In genomic region chr16:10370096-10370726, GRCh38 we compare ENCODE assay signal across 30 cellular contexts. TPM values are rescaled to one million over a fixed set of nuclear protein-coding genes. Genes with fewer than 3 reads are reported as not detected.
DNase-seq lines count a peak whose midpoint lies in the region; ATAC-seq, FAIRE-seq and TF ChIP-seq lines count a peak whose summit lies in the region.
"Had no signal": no experiment of that assay in that cellular context is flagged by ENCODE, and none has a peak within 500 bp of the region (broad histone marks: within the 10 kb centered on the region; RNA-seq: fewer than 3 reads in every experiment).

No MANE protein-coding gene starts in this region.

- H3K9me3 Mint-ChIP-seq in activated T-helper 2 cell treated with anti-CD3 and anti-CD28 coated beads, Interferon-gamma antibody, Interleukin-2, Interleukin-4, amounts not matched to agents 10 μg/mL and 5 μg/mL and 100 μg/mL, durations not matched to agents 14 hours and 24 hours and 36 hours = no peaks in the 10 kb centered on the region
- H3K9me3 Mint-ChIP-seq: natural killer cell had no signal

- no peaks in the 10 kb centered on the region for H3K23me2 ChIP-seq in H1 (ENCODE audit: low read depth, low read length)

- H3K27me3 ChIP-seq in H1 (replicated peaks in 1 of 4; ENCODE audit: control insufficient read depth in 3 of 4, extremely low read depth in 1 of 4, insufficient read depth in 3 of 4, low read length in 3 of 4) = no peaks in the 10 kb centered on the region
- H3K27me3 ChIP-seq: body of pancreas, pancreas had no signal

- no peak overlapping the region for H3K14ac ChIP-seq in H1 (ENCODE audit: insufficient read length)

- CTCF ChIA-PET in H1 (lab: Charles Lee; ENCODE audit: partially characterized antibody) = interaction anchor here (0.6 to 1.6 kb wide), 3 partner anchors 44 to 460 kb away, joined by 3 to 4 read pairs (median 4); no protein-coding TSS in a partner anchor

- no peak overlapping the region for H3K9ac ChIP-seq in H1 (replicated peaks in 1 of 4; ENCODE audit: extremely low read depth in 1 of 4, low read depth in 3 of 4, low read length in 3 of 4)

- peaks cover 1% of the 10 kb centered on the region for H3K27me3 Mint-ChIP-seq in activated T-helper 2 cell treated with anti-CD3 and anti-CD28 coated beads, Interferon-gamma antibody, Interleukin-2, Interleukin-4, amounts not matched to agents 10 μg/mL and 5 μg/mL and 100 μg/mL, durations not matched to agents 14 hours and 24 hours and 36 hours (ENCODE audit: low read depth)
- H3K27me3 Mint-ChIP-seq: activated CD4-positive, alpha-beta memory T cell treated with anti-CD3 and anti-CD28 coated beads for 36 hours; activated naive CD8-positive, alpha-beta T cell treated with anti-CD3 and anti-CD28 coated beads for 36 hours; CD8-positive, alpha-beta memory T cell had no signal

- H3K4me3 ChIP-seq in H1 (ENCODE audit: extremely low read depth in 1 of 4, insufficient read depth in 2 of 4, low read depth in 3 of 4, low read length in 4 of 4) = no peak overlapping the region
- H3K4me3 ChIP-seq: body of pancreas, HAP-1, pancreas had no signal

- H2BK120ac ChIP-seq in H1 (replicated peaks; ENCODE audit: low read depth, low read length) = no peak overlapping the region

- DNase-seq in H1 (ENCODE audit: low read depth in 1 of 2, low spot score in 2 of 2) (no peak), AG08395 (ENCODE audit: low spot score) (no peak), SK-N-DZ (ENCODE audit: low spot score) (no peak), putamen (ENCODE audit: low spot score) (no peak)
- no peak for DNase-seq in activated T-helper 2 cell treated with anti-CD3 and anti-CD28 coated beads, Interferon-gamma antibody, Interleukin-2, Interleukin-4, amounts not matched to agents 10 μg/mL and 5 μg/mL and 100 μg/mL, durations not matched to agents 14 hours and 24 hours and 36 hours (ENCODE audit: low spot score)
- DNase-seq: activated CD4-positive, alpha-beta memory T cell treated with anti-CD3 and anti-CD28 coated beads for 36 hours; activated naive CD8-positive, alpha-beta T cell treated with anti-CD3 and anti-CD28 coated beads for 36 hours; activated T-cell treated with anti-CD3 and anti-CD28 coated beads, Interleukin-2, amount 50 U/mL, for 4 hours; body of pancreas; CD8-positive, alpha-beta memory T cell; cortex of kidney; DMS79 treated with DMSO at 0.1 percent for 48 hours; hypothalamus; KG1; mesenchymal stem cell; natural killer cell; NCI-H2107; NCI-H524 treated with DMSO at 0.1 percent for 48 hours; pancreas; SHP77; stimulated activated CD4-positive, alpha-beta T cell treated with anti-CD3 and anti-CD28 coated beads, Interleukin-2, amount 100 ng/mL, for 48 hours; T-helper 1 cell; WERI-Rb-1 had no signal

- H3K79me2 ChIP-seq in H1 (ENCODE audit: control insufficient read depth in 1 of 2, insufficient read depth in 2 of 2, low read length in 2 of 2) = no peaks in the 10 kb centered on the region

- POLR2A ChIA-PET in H1 (lab: Charles Lee; ENCODE audit: partially characterized antibody) = interaction anchor here (3.7 kb wide), 1 partner anchor 16 kb away, joined by 12 read pairs; the partner anchor contains the start of gene ATF7IP2

- no peaks in the 10 kb centered on the region for H3K79me1 ChIP-seq in H1 (ENCODE audit: low read depth, low read length)

- H3K4ac ChIP-seq in H1 (replicated peaks; ENCODE audit: insufficient read length, low read depth, low read length) = no peak overlapping the region

- no peak for TF ChIP-seq CTCF in H1 (IDR thresholded peaks at IDR 0.05; ENCODE audit: control extremely low read depth in 1 of 3, insufficient read depth in 1 of 3, low read depth in 1 of 3, low read length in 3 of 3)

- H4K8ac ChIP-seq in H1 (ENCODE audit: extremely low read depth, insufficient read depth, low read length) = no peak overlapping the region

- no peaks in the 10 kb centered on the region for H3K36me3 Mint-ChIP-seq in activated T-helper 2 cell treated with anti-CD3 and anti-CD28 coated beads, Interferon-gamma antibody, Interleukin-2, Interleukin-4, amounts not matched to agents 10 μg/mL and 5 μg/mL and 100 μg/mL, durations not matched to agents 14 hours and 24 hours and 36 hours (ENCODE audit: low read depth)
- H3K36me3 Mint-ChIP-seq: activated naive CD8-positive, alpha-beta T cell treated with anti-CD3 and anti-CD28 coated beads for 36 hours; natural killer cell had no signal

- no peak overlapping the region for H3K4me3 Mint-ChIP-seq in activated T-helper 2 cell treated with anti-CD3 and anti-CD28 coated beads, Interferon-gamma antibody, Interleukin-2, Interleukin-4, amounts not matched to agents 10 μg/mL and 5 μg/mL and 100 μg/mL, durations not matched to agents 14 hours and 24 hours and 36 hours (ENCODE audit: low read depth)
- H3K4me3 Mint-ChIP-seq: activated CD4-positive, alpha-beta memory T cell treated with anti-CD3 and anti-CD28 coated beads for 36 hours; activated naive CD8-positive, alpha-beta T cell treated with anti-CD3 and anti-CD28 coated beads for 36 hours; activated T-cell treated with anti-CD3 and anti-CD28 coated beads, Interleukin-2, amount 50 U/mL, for 4 hours; CD8-positive, alpha-beta memory T cell; natural killer cell had no signal

- FAIRE-seq in H1 (lab: Jason Lieb, UNC) = no peak
- FAIRE-seq: endothelial cell of umbilical vein, keratinocyte, pancreas, urothelium cell line had no signal

- no peaks in the 10 kb centered on the region for H4K20me1 ChIP-seq in H1 (replicated peaks in 1 of 2; ENCODE audit: control insufficient read depth in 1 of 2, insufficient read depth in 2 of 2, low read length in 2 of 2)

- H3K56ac ChIP-seq in H1 (replicated peaks; ENCODE audit: insufficient read length, low read depth, low read length) = no peak overlapping the region

- H2BK20ac ChIP-seq in H1 (ENCODE audit: low read length) = no peak overlapping the region

- intact Hi-C loops in activated T-helper 2 cell treated with anti-CD3 and anti-CD28 coated beads, Interferon-gamma antibody, Interleukin-2, Interleukin-4, amounts not matched to agents 10 μg/mL and 5 μg/mL and 100 μg/mL, durations not matched to agents 14 hours and 24 hours and 36 hours (cut with micrococcal nuclease) = no loop called here

- H4K5ac ChIP-seq in H1 (ENCODE audit: insufficient read length, low read depth, low read length) = no peak overlapping the region

- H4K91ac ChIP-seq in H1 (replicated peaks; ENCODE audit: insufficient read length, low read length) = no peak overlapping the region

- peak; percentile 45 for ATAC-seq in GM18520 (IDR thresholded peaks at IDR 0.05; ENCODE audit: unreplicated experiment)
- ATAC-seq in GM21381 (IDR thresholded peaks at IDR 0.05; ENCODE audit: unreplicated experiment) = peak; percentile 66
- peak; percentile 56 for ATAC-seq in HG03097 (IDR thresholded peaks at IDR 0.05; ENCODE audit: low FRiP score, unreplicated experiment)
- ATAC-seq: activated T-cell treated with anti-CD3 and anti-CD28 coated beads, Interleukin-2, amount 50 U/mL, for 4 hours; body of pancreas; natural killer cell; pancreas had no signal

- TF ChIP-seq POLR2A in H1 (IDR thresholded peaks at IDR 0.05; ENCODE audit: control extremely low read depth in 1 of 2, low read depth in 2 of 2, low read length in 2 of 2) = no peak

- H2BK5ac ChIP-seq in H1 (ENCODE audit: low read depth, low read length) = no peak overlapping the region

- no peak for TF ChIP-seq EP300 in H1 (IDR thresholded peaks at IDR 0.05; ENCODE audit: borderline replicate concordance in 1 of 2, low read depth in 2 of 2, low read length in 2 of 2)

- no peaks in the 10 kb centered on the region; a peak in 1 of 7 replicates for H3K4me1 ChIP-seq in H1 (replicated peaks in 1 of 4; ENCODE audit: control insufficient read depth in 3 of 4, insufficient read depth in 4 of 4, low read length in 3 of 4)
- H3K4me1 ChIP-seq: body of pancreas, HAP-1, pancreas had no signal

- no peaks in the 10 kb centered on the region for H3K36me3 ChIP-seq in H1 (ENCODE audit: control insufficient read depth in 2 of 4, insufficient read depth in 4 of 4, low read length in 3 of 4)
- H3K36me3 ChIP-seq: HAP-1, pancreas, WERI-Rb-1 had no signal

- TF ChIP-seq RAD21 in H1 (IDR thresholded peaks at IDR 0.05 in 1 of 2, conservative IDR thresholded peaks at IDR 0.05 in 1 of 2; ENCODE audit: low read depth in 2 of 2, low read length in 2 of 2) = no peak

- no peaks in the 10 kb centered on the region for H3K9me3 ChIP-seq in H1 (ENCODE audit: insufficient read depth in 2 of 2, low read depth in 1 of 2, low read length in 1 of 2)
- H3K9me3 ChIP-seq: body of pancreas, HAP-1, pancreas had no signal

- no peak overlapping the region for H3K27ac Mint-ChIP-seq in activated T-helper 2 cell treated with anti-CD3 and anti-CD28 coated beads, Interferon-gamma antibody, Interleukin-2, Interleukin-4, amounts not matched to agents 10 μg/mL and 5 μg/mL and 100 μg/mL, durations not matched to agents 14 hours and 24 hours and 36 hours
- H3K27ac Mint-ChIP-seq: activated CD4-positive, alpha-beta memory T cell treated with anti-CD3 and anti-CD28 coated beads for 36 hours; activated naive CD8-positive, alpha-beta T cell treated with anti-CD3 and anti-CD28 coated beads for 36 hours; natural killer cell had no signal

- H3K23ac ChIP-seq in H1 (ENCODE audit: insufficient read length) = no peak overlapping the region

- no peaks in the 10 kb centered on the region for H3K4me1 Mint-ChIP-seq in activated T-helper 2 cell treated with anti-CD3 and anti-CD28 coated beads, Interferon-gamma antibody, Interleukin-2, Interleukin-4, amounts not matched to agents 10 μg/mL and 5 μg/mL and 100 μg/mL, durations not matched to agents 14 hours and 24 hours and 36 hours (ENCODE audit: low read depth)
- H3K4me1 Mint-ChIP-seq: CD8-positive, alpha-beta memory T cell; natural killer cell had no signal

- H2AFZ ChIP-seq in H1 (ENCODE audit: low read length) = peak overlapping the region; percentile 41; the same call in 1 of the 2 replicates

- 70% methylated on average over 4 of the region's 4 CpGs; no CpG with 5 or more reads in 1 of the 2 experiments for WGBS in H1 (ENCODE audit: extremely low coverage in 1 of 2, insufficient coverage in 1 of 2, insufficient read length in 1 of 2, insufficient replicate concordance in 2 of 2, low coverage in 1 of 2, low lambda C conversion rate in 2 of 2, missing lambda C conversion rate in 1 of 2), 2 experiments

- H3K18ac ChIP-seq in H1 (ENCODE audit: extremely low read depth, low read length) = no peak overlapping the region; the same call in 1 of the 2 replicates

- H3K4me2 ChIP-seq in H1 (ENCODE audit: insufficient read depth in 1 of 2, low read depth in 2 of 2, low read length in 2 of 2) = no peak overlapping the region

- H3K27ac ChIP-seq in H1 (ENCODE audit: low read depth, low read length) = no peak overlapping the region
- H3K27ac ChIP-seq: body of pancreas, pancreas, WERI-Rb-1 had no signal

- H2BK12ac ChIP-seq in H1 (ENCODE audit: low read depth, low read length) = no peak overlapping the region

- no peak overlapping the region for H2BK15ac ChIP-seq in H1 (ENCODE audit: low read length)

- H2AK5ac ChIP-seq in H1 (ENCODE audit: low read depth, low read length) = no peak overlapping the region

RNA-seq across cellular contexts. Expression of gene ATF7IP2, which starts 15.7 kb away (rescaled TPM):
- 32.8 and 38.2 TPM in 2 replicates for total RNA-seq in H1 (2021; fragmentation: NEBNext Ultra II Directional; extraction: Animal tissue kit (Norgen Biotek cat#: 25700))
- 17.0 and 28.7 TPM in 2 replicates for polyA plus RNA-seq in H1 (2011; rRNA removed)
- 24.4 TPM for polyA plus RNA-seq in H1 (2011; cell fraction: cytosol; rRNA removed)
- 15.0 TPM for polyA plus RNA-seq in H1 (2011; cell fraction: nucleus; rRNA removed)
- 16.5 to 27.8 TPM (median 20.3 TPM) in 4 replicates for polyA plus RNA-seq in H1 (2012, experiment 1 of 2)
- polyA plus RNA-seq in H1 (2012, experiment 2 of 2) = 27.1 TPM
- 19.4 TPM for polyA plus RNA-seq in H1 (2013, experiment 1 of 2)
- 19.0 TPM for polyA plus RNA-seq in H1 (2013, experiment 2 of 2)
- polyA minus RNA-seq in H1 (2011; rRNA and poly(A)+ RNA removed) = 32.3 and 50.4 TPM in 2 replicates
- polyA minus RNA-seq in H1 (2011; cell fraction: cytosol; rRNA and poly(A)+ RNA removed) = 7.9 TPM
- 67.1 TPM for polyA minus RNA-seq in H1 (2011; cell fraction: nucleus; rRNA and poly(A)+ RNA removed)
- 22.9 and 28.1 TPM in 2 replicates for total RNA-seq in activated T-helper 2 cell treated with anti-CD3 and anti-CD28 coated beads, Interferon-gamma antibody, Interleukin-2, Interleukin-4, amounts not matched to agents 10 μg/mL and 5 μg/mL and 100 μg/mL, durations not matched to agents 14 hours and 24 hours and 36 hours
- polyA plus RNA-seq in SK-N-DZ (2014; cell fraction: cytosol; rRNA removed) = 0.16 and 0.31 TPM in 2 replicates
- polyA plus RNA-seq in SK-N-DZ (2014; cell fraction: nucleus; rRNA removed) = 0.28 TPM in 1 of 2 replicates, not detected in the other
